ENCODE assay signal across 10 cellular contexts in genomic region chr2:224570328-224570993, GRCh38. TPM values are rescaled to one million over a fixed set of nuclear protein-coding genes. Genes with fewer than 3 reads are reported as not detected.
A peak's percentile ranks its signal among the peaks of the same experiment; 100 is the strongest.
DNase-seq lines count a peak whose midpoint lies in the region; ATAC-seq and TF ChIP-seq lines count a peak whose summit lies in the region.
"Had no signal": no experiment of that assay in that cellular context is flagged by ENCODE, and none has a peak within 500 bp of the region (broad histone marks: within the 10 kb centered on the region; RNA-seq: fewer than 3 reads in every experiment).

No MANE protein-coding gene starts in this region.

- peak overlapping the region; percentile 16 for H3K27ac ChIP-seq in cardiac muscle cell

- TF ChIP-seq CTCF in cardiac muscle cell (IDR thresholded peaks at IDR 0.05; ENCODE audit: low read depth, low read length) (no peak), fibroblast of pulmonary artery (IDR thresholded peaks at IDR 0.05; ENCODE audit: low read length, missing control alignments) (no peak), type B pancreatic cell (conservative IDR thresholded peaks at IDR 0.05) (no peak)

- H3K27ac Mint-ChIP-seq in type B pancreatic cell: peak overlapping the region; percentile 3

- no peaks in the 10 kb centered on the region for H3K27me3 Mint-ChIP-seq in type B pancreatic cell

- DNase-seq in cardiac muscle cell (ENCODE audit: low read depth in 1 of 2, low spot score in 1 of 2) (peak in 1 of 2 donors; percentile 62), cardiac septum (ENCODE audit: low spot score) (no peak), NOMO-1 (lab: John Stamatoyannopoulos, UW; ENCODE audit: unreplicated experiment in 2 of 2) (peak; percentile 30 to 42), fibroblast of pulmonary artery (ENCODE audit: low read depth) (peak; percentile 59), type B pancreatic cell (ENCODE audit: extremely low spot score, unreplicated experiment) (no peak), NCI-H524 treated with DMSO at 0.1 percent for 48 hours (lab: John Stamatoyannopoulos, UW) (no peak)
- DNase-seq in effector CD8-positive, alpha-beta T cell (lab: John Stamatoyannopoulos, UW): no peak
- DNase-seq: activated CD4-positive, alpha-beta T cell treated with anti-CD3 and anti-CD28 coated beads, Interleukin-2, amount 50 U/mL, for 1 hour; COR-L47 had no signal

- peaks cover 16% of the 10 kb centered on the region for H3K4me1 ChIP-seq in cardiac muscle cell (ENCODE audit: low read depth)

- peaks cover 21% of the 10 kb centered on the region for H3K36me3 Mint-ChIP-seq in type B pancreatic cell

- H3K4me3 Mint-ChIP-seq in type B pancreatic cell: peak overlapping the region; percentile 13

- H3K27me3 ChIP-seq in cardiac muscle cell: no peaks in the 10 kb centered on the region

- H3K4me3 ChIP-seq in cardiac muscle cell (no peak overlapping the region), fibroblast of pulmonary artery (replicated peaks; ENCODE audit: low read depth, low read length) (no peak overlapping the region)

- peaks cover 5% of the 10 kb centered on the region for H3K9me3 Mint-ChIP-seq in type B pancreatic cell

- peaks cover 42% of the 10 kb centered on the region for H3K4me1 Mint-ChIP-seq in type B pancreatic cell (ENCODE audit: unreplicated experiment)

- no peaks in the 10 kb centered on the region for H3K9me3 ChIP-seq in cardiac muscle cell (ENCODE audit: low read depth)

- H3K36me3 ChIP-seq in cardiac muscle cell: no peaks in the 10 kb centered on the region

- ATAC-seq in GM18517 (IDR thresholded peaks at IDR 0.05; ENCODE audit: unreplicated experiment): no peak

- intact Hi-C loops in cardiac septum (cut with DNase I): no loop called here

RNA-seq across cellular contexts. Expression of gene CUL3, which starts 14.7 kb away (rescaled TPM):
- 47.6 and 51.3 TPM in 2 replicates for total RNA-seq in cardiac muscle cell
- polyA plus RNA-seq in cardiac muscle cell: 78.8 and 90.9 TPM in 2 replicates
- 66.0 TPM for total RNA-seq in cardiac septum
- total RNA-seq in type B pancreatic cell (ENCODE audit: low replicate concordance): 83.3 and 87.2 TPM in 2 replicates

Comparison
In these comparisons a context has a peak if more than half of its experiments do, and no peak if none do; other contexts are left out.
1. DNase-seq: peak in NOMO-1 (2 of 2) and fibroblast of pulmonary artery (single experiment); none in cardiac septum (single experiment), type B pancreatic cell (single experiment), effector CD8-positive, alpha-beta T cell (single experiment) and NCI-H524 treated with DMSO at 0.1 percent for 48 hours (single experiment).